8 cellular contexts compared by ENCODE assay signal in genomic region chr5:103562084-103562452, GRCh38. TPM values are rescaled to one million over a fixed set of nuclear protein-coding genes. Genes with fewer than 3 reads are reported as not detected.
A peak's percentile ranks its signal among the peaks of the same experiment; 100 is the strongest.
DNase-seq lines count a peak whose midpoint lies in the region; ATAC-seq and TF ChIP-seq lines count a peak whose summit lies in the region.

No MANE protein-coding gene starts in this region.

- peak overlapping the region; percentile 83 to 88 for H3K27ac Mint-ChIP-seq in T-cell

- intact Hi-C loops in sciatic nerve (cut with DNase I), result no loop called here

- no peaks in the 10 kb centered on the region for H3K9me3 Mint-ChIP-seq in T-cell

- no peaks in the 10 kb centered on the region for H3K27me3 ChIP-seq in foreskin keratinocyte

- ATAC-seq in GM18873 (IDR thresholded peaks at IDR 0.05; ENCODE audit: low FRiP score, unreplicated experiment) (peak; percentile 27), HG02678 (IDR thresholded peaks at IDR 0.05; ENCODE audit: unreplicated experiment) (peak; percentile 37), T-cell (replicated peaks in 1 of 4) (peak in 2 of 4 experiments; percentile 12 to 22), foreskin keratinocyte (peak; percentile 13), sciatic nerve (peak; percentile 52)

- no peak for TF ChIP-seq CTCF in foreskin keratinocyte (conservative IDR thresholded peaks at IDR 0.05)

- DNase-seq in T-cell (no peak), foreskin keratinocyte (peak; percentile 12 to 18), sciatic nerve (ENCODE audit: low spot score) (no peak), SK-N-DZ (ENCODE audit: low spot score) (no peak), NCI-H1694 (lab: John Stamatoyannopoulos, UW) (no peak), A172 (ENCODE audit: low spot score) (no peak)

- POLR2A ChIA-PET in T-cell (lab: Charles Lee), result interaction anchor here in 1 of 2 donors (0.6 kb wide), 1 partner anchor 16 kb away, joined by 3 read pairs; no protein-coding TSS in a partner anchor

- no peaks in the 10 kb centered on the region for H3K36me3 Mint-ChIP-seq in T-cell

- H3K4me1 Mint-ChIP-seq in T-cell, result peaks cover 10 to 22% (median 18%) of the 10 kb centered on the region in 3 donors

- CTCF ChIA-PET in T-cell (lab: Charles Lee), result no interaction called here

- peak overlapping the region; percentile 81 to 87 (median 82) for H3K4me3 Mint-ChIP-seq in T-cell

- H3K27me3 Mint-ChIP-seq in T-cell, result peaks cover 0 to 2% of the 10 kb centered on the region in 2 donors

- H3K4me1 ChIP-seq in foreskin keratinocyte, result no peaks in the 10 kb centered on the region

- peak overlapping the region; percentile 89 for H3K27ac ChIP-seq in foreskin keratinocyte

RNA-seq across cellular contexts. Expression of gene NUDT12, which starts 0.5 kb away (rescaled TPM):
- total RNA-seq in T-cell (1 to 10 TPM in 3 of 5 donors, under 1 TPM in 2; 0.20 to 2.2 (median 1.2) TPM), foreskin keratinocyte (12.1 and 12.6 TPM in 2 replicates), sciatic nerve (23.2 TPM)
- 4.3 and 5.7 TPM in 2 replicates for polyA plus RNA-seq in foreskin keratinocyte
- 21.2 and 25.9 TPM in 2 replicates for polyA plus RNA-seq in SK-N-DZ (2014; cell fraction: cytosol; rRNA removed)
- polyA plus RNA-seq in SK-N-DZ (2014; cell fraction: nucleus; rRNA removed), result 40.4 and 57.5 TPM in 2 replicates
- 18.5 and 27.8 TPM in 2 replicates for total RNA-seq in A172 (2014; rRNA removed; shearing (Covaris generic))

Comparison
In these comparisons a context has a peak if more than half of its experiments do, and no peak if none do; other contexts are left out.
1. DNase-seq: peak in foreskin keratinocyte (2 of 2); none in T-cell (0 of 34), sciatic nerve (single experiment), SK-N-DZ (single experiment), NCI-H1694 (single experiment) and A172 (single experiment).